In the genomic region with DNA sequence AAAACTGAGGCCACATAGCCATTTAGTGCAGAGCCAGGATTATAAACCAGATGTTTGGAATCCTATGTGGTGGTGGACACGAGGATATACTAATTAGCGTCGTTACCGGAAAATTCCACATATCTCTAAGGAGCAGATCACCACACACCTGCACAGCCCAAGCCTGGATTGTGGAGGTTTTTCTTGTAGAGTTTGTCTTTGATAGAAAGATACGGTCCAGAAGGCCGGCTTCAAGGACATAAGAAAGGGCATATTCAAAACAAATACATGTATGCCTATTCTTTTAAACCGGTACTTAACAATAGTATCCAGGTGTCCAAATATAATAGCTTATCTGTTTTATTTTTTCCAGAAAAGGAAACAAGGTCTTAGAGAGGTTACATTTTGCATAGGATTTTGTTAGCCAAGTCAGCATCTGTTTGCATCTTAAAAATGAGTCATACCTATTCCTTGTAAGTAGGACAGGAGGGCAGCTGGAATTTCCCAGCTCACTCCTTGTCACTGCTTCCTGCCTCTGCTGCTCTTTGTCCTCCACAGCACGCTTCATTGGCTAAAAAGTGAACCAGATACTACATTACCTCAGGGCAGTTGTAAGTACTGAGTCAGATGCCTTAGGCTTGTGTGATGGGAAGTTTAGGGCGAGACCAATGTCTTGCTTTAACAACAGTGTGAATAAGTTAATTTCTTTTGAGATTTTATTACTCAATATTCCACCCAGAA, we compare ENCODE assay signal across 8 cellular contexts. TPM values are rescaled to one million over a fixed set of nuclear protein-coding genes. Genes with fewer than 3 reads are reported as not detected.
DNase-seq lines count a peak whose midpoint lies in the region; ATAC-seq, FAIRE-seq and TF ChIP-seq lines count a peak whose summit lies in the region.
"Had no signal": no experiment of that assay in that cellular context is flagged by ENCODE, and none has a peak within 500 bp of the region (broad histone marks: within the 10 kb centered on the region; RNA-seq: fewer than 3 reads in every experiment).

No MANE protein-coding gene starts in this region.

- H3K4me3 ChIP-seq in prostate gland (no peak overlapping the region), WERI-Rb-1 (ENCODE audit: low read depth, low read length) (no peak overlapping the region)

- H3K9me3 ChIP-seq in prostate gland (no peaks in the 10 kb centered on the region), WERI-Rb-1 (ENCODE audit: severe bottlenecking) (no peaks in the 10 kb centered on the region)

- 0 out of 2 replicates have a peak, but pooled peaks cover 1% of the 10 kb centered on the region for H3K27me3 Mint-ChIP-seq in HFFc6 (ENCODE audit: insufficient read depth)

- H3K4me3 Mint-ChIP-seq in HFFc6 = peak overlapping the region; percentile 47; the same call in 1 of the 2 replicates

- FAIRE-seq in GM12892 (lab: Jason Lieb, UNC) = peak; percentile 66

- intact Hi-C loops in prostate gland (cut with DNase I) = loop anchor here (10.0 kb wide), 2 partner anchors 50 to 60 kb away; no protein-coding TSS in a partner anchor

- WGBS in prostate gland = 47% methylated on average over 9 of the region's 9 CpGs

- H3K27ac Mint-ChIP-seq in HFFc6 = peak overlapping the region; percentile 99

- no peak for TF ChIP-seq CTCF in HFFc6 (IDR thresholded peaks at IDR 0.05)
- no peak for TF ChIP-seq CTCF in prostate gland (IDR thresholded peaks at IDR 0.05)
- TF ChIP-seq CTCF in WERI-Rb-1 (IDR thresholded peaks at IDR 0.05; ENCODE audit: low read depth, low read length) = no peak

- H3K27me3 ChIP-seq in prostate gland (replicated peaks; ENCODE audit: insufficient read depth) (no peaks in the 10 kb centered on the region), WERI-Rb-1 (ENCODE audit: insufficient read depth, low read depth, severe bottlenecking) (no peaks in the 10 kb centered on the region)

- peaks cover 46% of the 10 kb centered on the region for H3K4me1 Mint-ChIP-seq in HFFc6 (ENCODE audit: low read depth)

- H3K4me1 ChIP-seq in prostate gland (replicated peaks) = peaks cover 5% of the 10 kb centered on the region

- H3K36me3 ChIP-seq in prostate gland (no peaks in the 10 kb centered on the region), WERI-Rb-1 (no peaks in the 10 kb centered on the region)

- DNase-seq in GM12892 (ENCODE audit: insufficient read length) = no peak
- peak; percentile 99 for DNase-seq in HFFc6
- peak; percentile 70 for DNase-seq in SW480 (ENCODE audit: low spot score)
- peak; percentile 68 for DNase-seq in prostate gland (ENCODE audit: low spot score)
- DNase-seq in WERI-Rb-1 = no peak
- DNase-seq in NCI-H345 (lab: John Stamatoyannopoulos, UW) = no peak

- no peaks in the 10 kb centered on the region for H3K9me3 Mint-ChIP-seq in HFFc6

- TF ChIP-seq POLR2A in GM12892 (IDR thresholded peaks at IDR 0.05; ENCODE audit: low read depth, low read length) (no peak), prostate gland (IDR thresholded peaks at IDR 0.05) (no peak)

- peak; percentile 94 for ATAC-seq in esophagus mucosa

- peak overlapping the region; percentile 29 to 45 for H3K27ac ChIP-seq in prostate gland
- no peak overlapping the region for H3K27ac ChIP-seq in WERI-Rb-1

- H3K36me3 Mint-ChIP-seq in HFFc6 (ENCODE audit: low read depth) = no peaks in the 10 kb centered on the region

RNA-seq across cellular contexts. Expression of gene TMC1, which starts 3.6 kb away (rescaled TPM):
- polyA plus RNA-seq in GM12892 (2012; ENCODE audit: missing spikeins) = not detected
- 1 to 10 TPM in 2 of 6 experiments, under 1 TPM in 4; 0.09 to 1.1 (median 0.65) TPM for total RNA-seq in HFFc6 (2021; fragmentation: NEBNext Ultra II Directional; extraction: Animal tissue kit (Norgen Biotek cat#: 25700))
- total RNA-seq in esophagus mucosa (3.3 TPM), prostate gland (1 to 10 TPM; 3.0 to 5.3 TPM)
- total RNA-seq: activated CD8-positive, alpha-beta memory T cell treated with anti-CD3 and anti-CD28 coated beads for 36 hours had no signal

Comparison
In these comparisons a context has a peak if more than half of its experiments do, and no peak if none do; other contexts are left out.
1. DNase-seq: peak in HFFc6 (single experiment), SW480 (single experiment) and prostate gland (single experiment); none in GM12892 (single experiment), WERI-Rb-1 (single experiment) and NCI-H345 (single experiment).